In the genomic region with DNA sequence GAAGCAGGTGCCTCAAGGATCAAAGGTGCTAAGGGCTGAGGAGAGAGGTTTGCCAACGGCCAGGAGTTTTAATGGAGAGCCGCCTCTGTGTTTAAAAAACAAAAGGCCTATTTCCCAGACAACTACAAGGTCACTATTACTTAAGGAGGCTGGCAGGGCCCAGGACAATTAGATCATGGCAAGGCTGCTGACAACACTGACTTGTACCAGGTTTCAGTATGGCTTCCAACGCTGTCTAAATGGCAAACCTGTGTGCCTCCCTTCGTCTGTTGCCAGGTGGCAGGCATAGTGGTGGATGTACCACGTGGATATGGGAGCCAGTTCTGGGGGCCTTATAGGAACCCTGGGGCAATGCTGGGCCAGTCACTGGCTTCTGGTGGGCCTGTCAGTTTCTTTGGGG, we compare ENCODE assay signal across 21 cellular contexts. TPM values are rescaled to one million over a fixed set of nuclear protein-coding genes. Genes with fewer than 3 reads are reported as not detected.
DNase-seq lines count a peak whose midpoint lies in the region; ATAC-seq and TF ChIP-seq lines count a peak whose summit lies in the region.
"Had no signal": no experiment of that assay in that cellular context is flagged by ENCODE, and none has a peak within 500 bp of the region (broad histone marks: within the 10 kb centered on the region; RNA-seq: fewer than 3 reads in every experiment).

No MANE protein-coding gene starts in this region.

- H3K36me3 Mint-ChIP-seq in endodermal cell (ENCODE audit: low read depth) (peaks cover 7% of the 10 kb centered on the region), osteocyte (ENCODE audit: unreplicated experiment) (peaks cover 12% of the 10 kb centered on the region)
- no peaks in the 10 kb centered on the region for H3K36me3 Mint-ChIP-seq in activated T-helper 2 cell treated with anti-CD3 and anti-CD28 coated beads, Interferon-gamma antibody, Interleukin-2, Interleukin-4, amounts not matched to agents 10 μg/mL and 5 μg/mL and 100 μg/mL, durations not matched to agents 14 hours and 24 hours and 36 hours (ENCODE audit: low read depth)

- H3K27ac Mint-ChIP-seq in endodermal cell (no peak overlapping the region), osteocyte (ENCODE audit: unreplicated experiment) (no peak overlapping the region)
- H3K27ac Mint-ChIP-seq in activated T-helper 2 cell treated with anti-CD3 and anti-CD28 coated beads, Interferon-gamma antibody, Interleukin-2, Interleukin-4, amounts not matched to agents 10 μg/mL and 5 μg/mL and 100 μg/mL, durations not matched to agents 14 hours and 24 hours and 36 hours: no peak overlapping the region
- H3K27ac Mint-ChIP-seq: CD8-positive, alpha-beta T cell; HFFc6 had no signal

- H3K9ac ChIP-seq in HUES6 (ENCODE audit: low read length) (peak overlapping the region; percentile 9), endodermal cell (ENCODE audit: extremely low read depth, low read length, poor library complexity, severe bottlenecking) (no peak overlapping the region)
- H3K9ac ChIP-seq: BLaER1 had no signal

- H3K27ac ChIP-seq in HUES6 (ENCODE audit: low read depth, low read length) (peak overlapping the region; percentile 13; the same call in 1 of the 2 replicates), endodermal cell (ENCODE audit: low read depth, low read length) (no peak overlapping the region)
- H3K27ac ChIP-seq: BLaER1 had no signal

- peaks cover 56% of the 10 kb centered on the region for H3K4me1 ChIP-seq in HUES6 (ENCODE audit: control insufficient read depth, insufficient read depth, low read length)
- H3K4me1 ChIP-seq in endodermal cell (ENCODE audit: control insufficient read depth, insufficient read depth, low read length): peaks cover 5% of the 10 kb centered on the region

- no peak overlapping the region; the same call in 1 of the 2 replicates for H3K4me3 ChIP-seq in HUES6 (ENCODE audit: low read depth, low read length)
- H3K4me3 ChIP-seq in endodermal cell (ENCODE audit: low read length): no peak overlapping the region
- H3K4me3 ChIP-seq: BLaER1 had no signal

- H3K4me1 Mint-ChIP-seq in endodermal cell: peaks cover 38% of the 10 kb centered on the region
- H3K4me1 Mint-ChIP-seq in osteocyte (ENCODE audit: unreplicated experiment): peaks cover 10% of the 10 kb centered on the region
- H3K4me1 Mint-ChIP-seq in activated T-helper 2 cell treated with anti-CD3 and anti-CD28 coated beads, Interferon-gamma antibody, Interleukin-2, Interleukin-4, amounts not matched to agents 10 μg/mL and 5 μg/mL and 100 μg/mL, durations not matched to agents 14 hours and 24 hours and 36 hours (ENCODE audit: low read depth): peaks cover 5% of the 10 kb centered on the region

- WGBS in endodermal cell (ENCODE audit: insufficient coverage in 1 of 2, insufficient read length in 1 of 2), 2 experiments: 75 to 83% methylated on average over 4 to 5 of the region's 5 CpGs

- H3K36me3 ChIP-seq in HUES6 (ENCODE audit: control insufficient read depth, insufficient read depth, low read length): peaks cover 5% of the 10 kb centered on the region
- H3K36me3 ChIP-seq in endodermal cell (ENCODE audit: control insufficient read depth, insufficient read depth, low read length): peaks cover 2% of the 10 kb centered on the region

- H3K9me3 Mint-ChIP-seq in endodermal cell (no peaks in the 10 kb centered on the region), osteocyte (ENCODE audit: unreplicated experiment) (no peaks in the 10 kb centered on the region)
- H3K9me3 Mint-ChIP-seq in activated T-helper 2 cell treated with anti-CD3 and anti-CD28 coated beads, Interferon-gamma antibody, Interleukin-2, Interleukin-4, amounts not matched to agents 10 μg/mL and 5 μg/mL and 100 μg/mL, durations not matched to agents 14 hours and 24 hours and 36 hours: no peaks in the 10 kb centered on the region
- H3K9me3 Mint-ChIP-seq: CD8-positive, alpha-beta T cell; HFFc6 had no signal

- DNase-seq in D341Med (ENCODE audit: low spot score) (peak; percentile 12), endodermal cell (peak; percentile 49), osteocyte (ENCODE audit: extremely low spot score, unreplicated experiment) (peak; percentile 42), HCEC 1CT (no peak), NCI-H446 (lab: John Stamatoyannopoulos, UW) (no peak)
- DNase-seq in activated T-helper 2 cell treated with anti-CD3 and anti-CD28 coated beads, Interferon-gamma antibody, Interleukin-2, Interleukin-4, amounts not matched to agents 10 μg/mL and 5 μg/mL and 100 μg/mL, durations not matched to agents 14 hours and 24 hours and 36 hours (ENCODE audit: low spot score): no peak
- DNase-seq: GOT3; HFFc6; IMR-90; Karpas-422; MM.1S; NCI-H1105; NCI-H1694 treated with DMSO at 0.1 percent for 48 hours; NCI-H2107; NCI-H69; NK-92 treated with Interleukin-12 subunit alpha and Interleukin-12 subunit beta, amount 100 ng/mL, for 24 hours; SHP77 had no signal

- intact Hi-C loops in activated T-helper 2 cell treated with anti-CD3 and anti-CD28 coated beads, Interferon-gamma antibody, Interleukin-2, Interleukin-4, amounts not matched to agents 10 μg/mL and 5 μg/mL and 100 μg/mL, durations not matched to agents 14 hours and 24 hours and 36 hours (cut with micrococcal nuclease): no loop called here

- H3K27me3 ChIP-seq in HUES6 (ENCODE audit: control insufficient read depth, insufficient read depth, low read length) (peaks cover 11% of the 10 kb centered on the region; the same call in 1 of the 2 replicates), endodermal cell (ENCODE audit: control insufficient read depth, insufficient read depth, low read length, poor library complexity, severe bottlenecking) (no peaks in the 10 kb centered on the region)
- H3K27me3 ChIP-seq: BLaER1 had no signal

- ATAC-seq in GM21723 (IDR thresholded peaks at IDR 0.05; ENCODE audit: unreplicated experiment): no peak
- ATAC-seq: CD8-positive, alpha-beta T cell had no signal

- peaks cover 6% of the 10 kb centered on the region for H3K27me3 Mint-ChIP-seq in endodermal cell (ENCODE audit: insufficient read depth)
- no peaks in the 10 kb centered on the region for H3K27me3 Mint-ChIP-seq in osteocyte (ENCODE audit: unreplicated experiment)
- no peaks in the 10 kb centered on the region for H3K27me3 Mint-ChIP-seq in activated T-helper 2 cell treated with anti-CD3 and anti-CD28 coated beads, Interferon-gamma antibody, Interleukin-2, Interleukin-4, amounts not matched to agents 10 μg/mL and 5 μg/mL and 100 μg/mL, durations not matched to agents 14 hours and 24 hours and 36 hours (ENCODE audit: low read depth)

- H3K9me3 ChIP-seq in HUES6 (ENCODE audit: control insufficient read depth, insufficient read depth, low read depth, low read length) (no peaks in the 10 kb centered on the region), endodermal cell (ENCODE audit: control insufficient read depth, low read length) (no peaks in the 10 kb centered on the region)
- H3K9me3 ChIP-seq: BLaER1 had no signal

- no peak overlapping the region for H3K4me3 Mint-ChIP-seq in endodermal cell
- no peak overlapping the region for H3K4me3 Mint-ChIP-seq in osteocyte (ENCODE audit: unreplicated experiment)
- H3K4me3 Mint-ChIP-seq in activated T-helper 2 cell treated with anti-CD3 and anti-CD28 coated beads, Interferon-gamma antibody, Interleukin-2, Interleukin-4, amounts not matched to agents 10 μg/mL and 5 μg/mL and 100 μg/mL, durations not matched to agents 14 hours and 24 hours and 36 hours (ENCODE audit: low read depth): no peak overlapping the region
- H3K4me3 Mint-ChIP-seq: CD8-positive, alpha-beta T cell; HFFc6 had no signal

- no peak for TF ChIP-seq CTCF in endodermal cell (conservative IDR thresholded peaks at IDR 0.05)
- TF ChIP-seq CTCF in osteocyte (IDR thresholded peaks at IDR 0.05): no peak

RNA-seq across cellular contexts. Expression of gene NSG1, which starts 41.0 kb away (rescaled TPM):
- total RNA-seq in endodermal cell: 1 to 10 TPM; 1.8 to 6.0 TPM
- 18.1 TPM for polyA plus RNA-seq in endodermal cell (2013, experiment 1 of 2)
- 14.0 TPM for polyA plus RNA-seq in endodermal cell (2013, experiment 2 of 2)
- not detected in 2 replicates for total RNA-seq in osteocyte
- total RNA-seq in activated T-helper 2 cell treated with anti-CD3 and anti-CD28 coated beads, Interferon-gamma antibody, Interleukin-2, Interleukin-4, amounts not matched to agents 10 μg/mL and 5 μg/mL and 100 μg/mL, durations not matched to agents 14 hours and 24 hours and 36 hours: not detected in 2 replicates

Comparison
In these comparisons a context has a peak if more than half of its experiments do, and no peak if none do; other contexts are left out.
1. DNase-seq: peak in D341Med (single experiment), endodermal cell (single experiment) and osteocyte (single experiment); none in HCEC 1CT (single experiment), activated T-helper 2 cell treated with anti-CD3 and anti-CD28 coated beads, Interferon-gamma antibody, Interleukin-2, Interleukin-4, amounts not matched to agents 10 μg/mL and 5 μg/mL and 100 μg/mL, durations not matched to agents 14 hours and 24 hours and 36 hours (single experiment) and NCI-H446 (0 of 2).